ENCODE assay signal across 8 cellular contexts in genomic region chr14:23299558-23299957, GRCh38. TPM values are rescaled to one million over a fixed set of nuclear protein-coding genes. Genes with fewer than 3 reads are reported as not detected.
A peak's percentile ranks its signal among the peaks of the same experiment; 100 is the strongest.
DNase-seq lines count a peak whose midpoint lies in the region; ATAC-seq lines count a peak whose summit lies in the region.

No MANE protein-coding gene starts in this region.

- H3K36me3 ChIP-seq in BLaER1 treated with 17β-estradiol and CSF1 and Interleukin-3, amounts not matched to agents 10 nM and 100 nM: peaks cover 14 to 34% (median 21%) of the 10 kb centered on the region in 11 experiments; a peak in 17 of 22 replicates

- H3K4me1 ChIP-seq in BLaER1 treated with 17β-estradiol and CSF1 and Interleukin-3, amounts not matched to agents 10 nM and 100 nM: peaks cover 32 to 48% (median 42%) of the 10 kb centered on the region in 10 experiments

- CTCF ChIA-PET in activated CD4-positive, alpha-beta memory T cell treated with anti-CD3 and anti-CD28 coated beads for 36 hours (lab: Charles Lee): interaction anchor here (3.3 to 6.3 kb wide), 3 partner anchors 13 to 179 kb away, joined by 28 to 76 read pairs (median 60); partner anchors contain the start of genes HOMEZ and PABPN1

- H3K36me3 Mint-ChIP-seq in activated CD4-positive, alpha-beta memory T cell treated with anti-CD3 and anti-CD28 coated beads for 36 hours: peaks cover 12% of the 10 kb centered on the region
- peaks cover 4% of the 10 kb centered on the region for H3K36me3 Mint-ChIP-seq in activated T-cell treated with anti-CD3 and anti-CD28 coated beads, Interleukin-2, amount 50 U/mL, for 4 hours (ENCODE audit: insufficient read depth)

- ATAC-seq in GM21381 (IDR thresholded peaks at IDR 0.05; ENCODE audit: unreplicated experiment): no peak
- ATAC-seq in activated T-cell treated with anti-CD3 and anti-CD28 coated beads, Interleukin-2, amount 50 U/mL, for 4 hours: no peak

- POLR2A ChIA-PET in activated CD4-positive, alpha-beta memory T cell treated with anti-CD3 and anti-CD28 coated beads for 36 hours (lab: Charles Lee): no interaction called here

- peak overlapping the region; percentile 80 to 98 (median 96) for H3K4me2 ChIP-seq in BLaER1 treated with 17β-estradiol and CSF1 and Interleukin-3, amounts not matched to agents 10 nM and 100 nM

- peaks cover 29% of the 10 kb centered on the region for H3K4me1 Mint-ChIP-seq in activated CD4-positive, alpha-beta memory T cell treated with anti-CD3 and anti-CD28 coated beads for 36 hours (ENCODE audit: low read depth)
- peaks cover 24% of the 10 kb centered on the region for H3K4me1 Mint-ChIP-seq in activated T-cell treated with anti-CD3 and anti-CD28 coated beads, Interleukin-2, amount 50 U/mL, for 4 hours (ENCODE audit: low read depth)

- no peaks in the 10 kb centered on the region for H3K9me3 ChIP-seq in BLaER1 treated with 17β-estradiol and CSF1 and Interleukin-3, amounts not matched to agents 10 nM and 100 nM (replicated peaks in 1 of 11)

- peak overlapping the region; percentile 89 to 98 (median 95); a peak in 20 of 22 replicates for H3K9ac ChIP-seq in BLaER1 treated with 17β-estradiol and CSF1 and Interleukin-3, amounts not matched to agents 10 nM and 100 nM

- intact Hi-C loops in activated CD4-positive, alpha-beta memory T cell treated with anti-CD3 and anti-CD28 coated beads for 36 hours (cut with micrococcal nuclease): loop anchor here (1.0 to 5.0 kb wide), 3 partner anchors 34 to 179 kb away; partner anchors contain the start of gene RNF212B

- no peaks in the 10 kb centered on the region for H4K20me1 ChIP-seq in BLaER1 treated with 17β-estradiol and CSF1 and Interleukin-3, amounts not matched to agents 10 nM and 100 nM

- H3K4me3 Mint-ChIP-seq in activated CD4-positive, alpha-beta memory T cell treated with anti-CD3 and anti-CD28 coated beads for 36 hours: no peak overlapping the region
- H3K4me3 Mint-ChIP-seq in activated T-cell treated with anti-CD3 and anti-CD28 coated beads, Interleukin-2, amount 50 U/mL, for 4 hours: no peak overlapping the region

- peak overlapping the region in 9 of 10 experiments; percentile 69 to 91 (median 84); a peak in 13 of 20 replicates for H3K4me3 ChIP-seq in BLaER1 treated with 17β-estradiol and CSF1 and Interleukin-3, amounts not matched to agents 10 nM and 100 nM

- peak; percentile 46 for DNase-seq in HCEC 1CT
- no peak for DNase-seq in activated CD4-positive, alpha-beta memory T cell treated with anti-CD3 and anti-CD28 coated beads for 36 hours
- peak; percentile 76 for DNase-seq in globus pallidus (ENCODE audit: low spot score)
- DNase-seq in activated naive CD4-positive, alpha-beta T cell treated with Interleukin-2 at 50 U/mL for 16 hours: no peak
- DNase-seq in activated T-cell treated with anti-CD3 and anti-CD28 coated beads, Interleukin-2, amount 50 U/mL, for 4 hours: no peak

- peak overlapping the region; percentile 38 for H3K27ac Mint-ChIP-seq in activated CD4-positive, alpha-beta memory T cell treated with anti-CD3 and anti-CD28 coated beads for 36 hours

- no peaks in the 10 kb centered on the region for H3K27me3 ChIP-seq in BLaER1 treated with 17β-estradiol and CSF1 and Interleukin-3, amounts not matched to agents 10 nM and 100 nM

- H3K27me3 Mint-ChIP-seq in activated CD4-positive, alpha-beta memory T cell treated with anti-CD3 and anti-CD28 coated beads for 36 hours: no peaks in the 10 kb centered on the region
- H3K27me3 Mint-ChIP-seq in activated T-cell treated with anti-CD3 and anti-CD28 coated beads, Interleukin-2, amount 50 U/mL, for 4 hours (ENCODE audit: low read depth): no peaks in the 10 kb centered on the region

- peak overlapping the region in 9 of 11 experiments; percentile 86 to 99 (median 96); a peak in 16 of 22 replicates for H3K27ac ChIP-seq in BLaER1 treated with 17β-estradiol and CSF1 and Interleukin-3, amounts not matched to agents 10 nM and 100 nM
- peak overlapping the region; percentile 98 for H3K27ac ChIP-seq in temporal lobe (ENCODE audit: low read depth, low read length)

- H3K9me3 Mint-ChIP-seq in activated CD4-positive, alpha-beta memory T cell treated with anti-CD3 and anti-CD28 coated beads for 36 hours: no peaks in the 10 kb centered on the region
- H3K9me3 Mint-ChIP-seq in activated T-cell treated with anti-CD3 and anti-CD28 coated beads, Interleukin-2, amount 50 U/mL, for 4 hours: no peaks in the 10 kb centered on the region

RNA-seq across cellular contexts. Expression of gene PPP1R3E, which starts 3.1 kb away (rescaled TPM):
- total RNA-seq in activated CD4-positive, alpha-beta memory T cell treated with anti-CD3 and anti-CD28 coated beads for 36 hours: 10 to 100 TPM; 12.6 to 15.8 TPM
- 3.0 TPM for total RNA-seq in temporal lobe
- 1 to 10 TPM; 7.3 to 7.9 (median 7.8) TPM for total RNA-seq in activated T-cell treated with anti-CD3 and anti-CD28 coated beads, Interleukin-2, amount 50 U/mL, for 4 hours

RNA-seq across cellular contexts. Expression of gene BCL2L2, which starts 7.1 kb away (rescaled TPM):
- under 1 TPM; 0.55 to 0.85 TPM for total RNA-seq in activated CD4-positive, alpha-beta memory T cell treated with anti-CD3 and anti-CD28 coated beads for 36 hours
- total RNA-seq in temporal lobe: 11.1 TPM
- total RNA-seq in activated T-cell treated with anti-CD3 and anti-CD28 coated beads, Interleukin-2, amount 50 U/mL, for 4 hours: under 1 TPM; 0.10 to 0.73 (median 0.40) TPM

RNA-seq across cellular contexts. Expression of gene HOMEZ, which starts 13.6 kb away (rescaled TPM):
- 10 to 100 TPM; 12.3 to 13.0 TPM for total RNA-seq in activated CD4-positive, alpha-beta memory T cell treated with anti-CD3 and anti-CD28 coated beads for 36 hours
- 1.7 TPM for total RNA-seq in temporal lobe
- total RNA-seq in activated T-cell treated with anti-CD3 and anti-CD28 coated beads, Interleukin-2, amount 50 U/mL, for 4 hours: 1 to 10 TPM; 5.8 to 8.4 (median 8.1) TPM

RNA-seq across cellular contexts. Expression of gene PABPN1, which starts 21.7 kb away (rescaled TPM):
- 100 to 1,000 TPM; 198 to 209 TPM for total RNA-seq in activated CD4-positive, alpha-beta memory T cell treated with anti-CD3 and anti-CD28 coated beads for 36 hours
- total RNA-seq in temporal lobe: 38.6 TPM
- 100 to 1,000 TPM; 319 to 339 (median 333) TPM for total RNA-seq in activated T-cell treated with anti-CD3 and anti-CD28 coated beads, Interleukin-2, amount 50 U/mL, for 4 hours

RNA-seq across cellular contexts. Expression of gene SLC22A17, which starts 53.1 kb away (rescaled TPM):
- total RNA-seq in activated CD4-positive, alpha-beta memory T cell treated with anti-CD3 and anti-CD28 coated beads for 36 hours: 1 to 10 TPM; 4.4 to 4.8 TPM
- 155 TPM for total RNA-seq in temporal lobe
- 1 to 10 TPM; 2.0 to 2.4 (median 2.3) TPM for total RNA-seq in activated T-cell treated with anti-CD3 and anti-CD28 coated beads, Interleukin-2, amount 50 U/mL, for 4 hours

Comparison
In these comparisons a context has a peak if more than half of its experiments do, and no peak if none do; other contexts are left out.
1. DNase-seq: peak in HCEC 1CT (single experiment) and globus pallidus (single experiment); none in activated CD4-positive, alpha-beta memory T cell treated with anti-CD3 and anti-CD28 coated beads for 36 hours (single experiment), activated naive CD4-positive, alpha-beta T cell treated with Interleukin-2 at 50 U/mL for 16 hours (single experiment) and activated T-cell treated with anti-CD3 and anti-CD28 coated beads, Interleukin-2, amount 50 U/mL, for 4 hours (single experiment).